Comparison of ENCODE assay signal across 8 cellular contexts in the genomic region with DNA sequence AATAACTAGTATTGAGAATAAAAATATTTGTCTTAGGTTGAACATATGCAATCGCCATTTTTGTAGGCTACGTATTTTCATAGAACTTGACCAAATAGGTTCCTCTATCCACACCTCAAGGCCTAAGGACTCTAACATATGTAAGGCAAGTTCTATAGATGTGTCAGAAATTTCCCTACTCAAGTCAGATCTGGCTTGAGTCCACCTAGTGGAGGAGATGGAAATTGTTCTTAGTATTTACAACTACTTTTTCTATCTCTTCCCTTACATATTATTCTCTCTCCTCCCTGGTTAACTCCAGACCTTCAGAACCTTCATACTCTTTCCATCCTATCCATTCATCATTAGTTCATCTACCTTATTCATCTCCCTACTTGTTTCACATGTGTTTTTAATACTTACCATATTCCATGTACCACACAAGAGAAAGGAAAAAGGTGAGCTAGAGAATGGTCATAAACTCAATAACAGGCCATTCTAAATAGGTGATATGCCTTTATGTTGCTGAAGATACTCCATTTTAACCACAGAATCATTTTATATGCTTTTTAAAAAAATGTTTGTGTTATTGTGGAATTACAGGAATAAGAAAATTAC.
DNase-seq lines count a peak whose midpoint lies in the region; ATAC-seq lines count a peak whose summit lies in the region.

No MANE protein-coding gene starts in this region.

- H3K9me3 ChIP-seq in CD4-positive, CD25-positive, alpha-beta regulatory T cell (ENCODE audit: control insufficient read depth in 2 of 2, low read length in 2 of 2): no peaks in the 10 kb centered on the region

- no peak overlapping the region for H3K4me3 Mint-ChIP-seq in CD4-positive, CD25-positive, alpha-beta regulatory T cell
- H3K4me3 Mint-ChIP-seq in memory B cell: no peak overlapping the region

- in situ Hi-C loops in T47D (cut with HindIII; ENCODE audit: low pct_unique_long_range_greater_than_20kb, low sequenced_read_pairs): no loop called here

- ATAC-seq in CD4-positive, CD25-positive, alpha-beta regulatory T cell (ENCODE audit: low read depth in 2 of 2): peak in 1 of 2 donors; percentile 39
- ATAC-seq in GM18520 (IDR thresholded peaks at IDR 0.05; ENCODE audit: unreplicated experiment): peak; percentile 80
- ATAC-seq in HG02943 (IDR thresholded peaks at IDR 0.05; ENCODE audit: low read depth, unreplicated experiment): peak; percentile 91
- peak; percentile 57 for ATAC-seq in memory B cell (ENCODE audit: low read depth)

- H3K27ac ChIP-seq in CD4-positive, CD25-positive, alpha-beta regulatory T cell (ENCODE audit: insufficient read depth, low read length, poor library complexity, severe bottlenecking): no peak overlapping the region

- peak in 2 of 3 donors; percentile 3 to 41 for DNase-seq in CD4-positive, CD25-positive, alpha-beta regulatory T cell
- DNase-seq in NCI-H1694 treated with DMSO at 0.1 percent for 48 hours (lab: John Stamatoyannopoulos, UW) (peak; percentile 35), T47D (ENCODE audit: low read depth in 1 of 2, low spot score in 1 of 2) (peak; percentile 20 to 75), memory B cell (ENCODE audit: low spot score in 2 of 2) (peak in 1 of 2 donors; percentile 23), nucleus accumbens (lab: John Stamatoyannopoulos, UW) (no peak), anterior cingulate cortex (lab: John Stamatoyannopoulos, UW) (no peak)

- H3K4me1 Mint-ChIP-seq in CD4-positive, CD25-positive, alpha-beta regulatory T cell: peaks cover 0 to 2% (median 0%) of the 10 kb centered on the region in 4 donors
- H3K4me1 Mint-ChIP-seq in memory B cell: peaks cover 2% of the 10 kb centered on the region

- peaks cover 2% of the 10 kb centered on the region for H3K27me3 ChIP-seq in CD4-positive, CD25-positive, alpha-beta regulatory T cell (ENCODE audit: control insufficient read depth, insufficient read depth, low read length)

- no peaks in the 10 kb centered on the region for H3K27me3 Mint-ChIP-seq in CD4-positive, CD25-positive, alpha-beta regulatory T cell
- H3K27me3 Mint-ChIP-seq in memory B cell: no peaks in the 10 kb centered on the region

- H3K36me3 ChIP-seq in CD4-positive, CD25-positive, alpha-beta regulatory T cell (ENCODE audit: control insufficient read depth, insufficient read depth, low read length): no peaks in the 10 kb centered on the region

- no peaks in the 10 kb centered on the region for H3K4me1 ChIP-seq in CD4-positive, CD25-positive, alpha-beta regulatory T cell (ENCODE audit: control insufficient read depth, insufficient read depth, low read length, poor library complexity, severe bottlenecking)

- H3K4me3 ChIP-seq in CD4-positive, CD25-positive, alpha-beta regulatory T cell (ENCODE audit: low read depth, low read length): no peak overlapping the region

- no peaks in the 10 kb centered on the region for H3K9me3 Mint-ChIP-seq in CD4-positive, CD25-positive, alpha-beta regulatory T cell
- no peaks in the 10 kb centered on the region for H3K9me3 Mint-ChIP-seq in memory B cell

- no peaks in the 10 kb centered on the region for H3K36me3 Mint-ChIP-seq in CD4-positive, CD25-positive, alpha-beta regulatory T cell
- no peaks in the 10 kb centered on the region for H3K36me3 Mint-ChIP-seq in memory B cell

- H3K27ac Mint-ChIP-seq in CD4-positive, CD25-positive, alpha-beta regulatory T cell: no peak overlapping the region
- H3K27ac Mint-ChIP-seq in memory B cell: no peak overlapping the region

Comparison
In these comparisons a context has a peak if more than half of its experiments do, and no peak if none do; other contexts are left out.
1. DNase-seq: peak in CD4-positive, CD25-positive, alpha-beta regulatory T cell (2 of 3), NCI-H1694 treated with DMSO at 0.1 percent for 48 hours (single experiment) and T47D (2 of 2); none in nucleus accumbens (0 of 56) and anterior cingulate cortex (0 of 58).